Comparison of ENCODE assay signal across 24 cellular contexts in the genomic region with DNA sequence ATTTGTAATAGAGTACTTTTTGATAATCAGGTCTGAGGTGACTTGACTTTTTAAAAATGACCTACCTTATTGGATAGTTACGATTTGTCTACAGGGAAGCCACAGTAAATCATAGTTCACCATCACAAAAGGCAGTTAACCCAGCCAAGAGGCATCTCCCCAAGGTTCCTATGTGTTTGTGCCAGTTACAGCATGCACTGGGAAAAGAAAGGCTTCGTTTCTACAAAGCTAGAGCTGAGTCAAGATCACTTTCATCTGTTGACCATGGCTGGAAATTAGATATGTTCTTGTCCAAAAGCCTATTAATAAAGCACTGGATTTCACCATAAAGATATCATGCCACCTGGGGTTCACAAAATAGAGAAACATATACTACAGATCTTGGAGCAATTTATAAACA.
"Had no signal": no experiment of that assay in that cellular context is flagged by ENCODE, and none has a peak within 500 bp of the region (broad histone marks: within the 10 kb centered on the region; RNA-seq: fewer than 3 reads in every experiment).

No MANE protein-coding gene starts in this region.

- H3K36me3 ChIP-seq: breast epithelium, ovary, right atrium auricular region, tibial artery had no signal

- H3K4me2 ChIP-seq: hepatocyte had no signal

- H2AFZ ChIP-seq: hepatocyte had no signal

- H3K4me1 ChIP-seq: breast epithelium, psoas muscle, right atrium auricular region had no signal

- H3K9me3 ChIP-seq: breast epithelium, left lung, ovary, psoas muscle, right atrium auricular region, tibial artery had no signal

- H3K27me3 ChIP-seq: breast epithelium, hepatocyte, left lung, ovary, right atrium auricular region, tibial artery had no signal

- H3K27ac ChIP-seq: breast epithelium, coronary artery, hepatocyte, left lung, ovary, psoas muscle, right atrium auricular region, tibial artery had no signal

- ATAC-seq: activated T-cell treated with anti-CD3 and anti-CD28 coated beads, Interleukin-2, amount 50 U/mL, for 4 hours; left lung; natural killer cell; psoas muscle had no signal

- H3K4me3 ChIP-seq: breast epithelium, coronary artery, hepatocyte, left lung, lung, ovary, psoas muscle, right atrium auricular region, tibial artery had no signal

- H3K79me2 ChIP-seq: hepatocyte had no signal

- DNase-seq: activated B cell treated with CpG ODN at 0.5 μM for 24 hours; activated CD4-positive, alpha-beta T cell treated with anti-CD3 and anti-CD28 coated beads for 4 hours; activated CD4-positive, alpha-beta T cell treated with anti-CD3 and anti-CD28 coated beads, Interleukin-2, amount 50 U/mL, for 48 hours; activated CD8-positive, alpha-beta memory T cell treated with anti-CD3 and anti-CD28 coated beads, Interleukin-2, amount 50 U/mL, for 48 hours; activated naive CD4-positive, alpha-beta T cell; activated naive CD8-positive, alpha-beta T cell treated with anti-CD3 and anti-CD28 coated beads for 36 hours; activated T-cell treated with anti-CD3 and anti-CD28 coated beads, Interleukin-2, amount 50 U/mL, for 4 hours; glutamatergic neuron; immature natural killer cell; kidney glomerular epithelial cell; left lung; natural killer cell; ovary; psoas muscle; stimulated activated CD4-positive, alpha-beta T cell treated with anti-CD3 and anti-CD28 coated beads, Interleukin-1b, Interleukin-23, amount 100 ng/mL, for 48 hours; substantia nigra; T-helper 1 cell; T-helper 9 cell; tibial artery had no signal
